Comparison of ENCODE assay signal across 1 cellular context in the genomic region with DNA sequence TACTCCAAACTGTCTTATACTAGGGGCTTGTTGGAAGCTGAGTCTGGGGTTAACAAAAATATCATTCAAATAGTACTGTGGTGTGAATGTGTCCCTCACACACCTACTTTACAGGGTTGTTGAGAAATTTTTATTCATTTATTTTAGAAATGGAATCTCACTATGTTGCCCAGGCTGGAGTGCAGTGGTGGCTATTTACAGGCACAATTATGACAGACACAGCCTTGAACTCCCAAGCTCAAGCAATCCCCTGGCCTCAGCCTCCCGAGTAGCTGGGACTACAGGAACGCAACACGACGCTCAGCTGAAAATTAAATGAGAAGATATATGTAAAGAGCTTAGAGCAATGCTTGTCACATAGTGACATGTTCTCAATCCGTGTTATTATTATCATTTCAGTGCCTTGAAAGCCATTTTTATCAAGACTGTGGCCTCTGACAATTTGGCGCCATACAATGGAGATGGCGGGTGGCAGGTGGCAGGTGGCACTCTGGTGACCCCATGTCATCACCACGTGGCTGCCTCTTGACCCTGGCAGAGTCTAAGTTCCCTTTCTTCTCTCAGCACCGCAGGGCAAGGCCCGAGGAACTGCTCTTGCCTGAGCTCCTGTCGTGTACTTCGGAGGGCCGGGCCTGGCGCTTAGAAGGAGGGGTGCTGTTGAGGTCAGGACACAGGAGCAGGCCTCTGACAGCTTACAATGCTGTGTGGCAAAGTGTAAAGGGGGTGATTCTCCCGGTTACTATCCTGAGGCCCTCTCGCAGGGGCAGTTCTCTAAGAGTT.
TF ChIP-seq lines count a peak whose summit lies in the region.

No MANE protein-coding gene starts in this region.

TF ChIP-seq in IMR-90, 13 proteins besides CTCF, POLR2A, EP300 and RAD21:
- TF ChIP-seq BHLHE40 (IDR thresholded peaks at IDR 0.05; ENCODE audit: low read depth, low read length) (no peak), FOS (IDR thresholded peaks at IDR 0.05; ENCODE audit: low read depth, low read length) (no peak), MAFK (IDR thresholded peaks at IDR 0.05; ENCODE audit: low read depth, low read length) (no peak), RCOR1 (IDR thresholded peaks at IDR 0.05; ENCODE audit: insufficient replicate concordance, low read length) (no peak), CHD1 (IDR thresholded peaks at IDR 0.05; ENCODE audit: low read depth, low read length) (no peak), NFE2L2 (IDR thresholded peaks at IDR 0.05; ENCODE audit: low read depth, low read length) (no peak), MAZ (IDR thresholded peaks at IDR 0.05; ENCODE audit: borderline replicate concordance, low read depth, low read length) (no peak), MXI1 (IDR thresholded peaks at IDR 0.05; ENCODE audit: borderline replicate concordance, low read depth, low read length) (no peak), RFX5 (IDR thresholded peaks at IDR 0.05; ENCODE audit: low read depth, low read length) (no peak), SMC3 (IDR thresholded peaks at IDR 0.05; ENCODE audit: low read depth, low read length) (no peak), CEBPB (IDR thresholded peaks at IDR 0.05; ENCODE audit: low read depth, low read length) (no peak)
- TF ChIP-seq, protein P1, sequence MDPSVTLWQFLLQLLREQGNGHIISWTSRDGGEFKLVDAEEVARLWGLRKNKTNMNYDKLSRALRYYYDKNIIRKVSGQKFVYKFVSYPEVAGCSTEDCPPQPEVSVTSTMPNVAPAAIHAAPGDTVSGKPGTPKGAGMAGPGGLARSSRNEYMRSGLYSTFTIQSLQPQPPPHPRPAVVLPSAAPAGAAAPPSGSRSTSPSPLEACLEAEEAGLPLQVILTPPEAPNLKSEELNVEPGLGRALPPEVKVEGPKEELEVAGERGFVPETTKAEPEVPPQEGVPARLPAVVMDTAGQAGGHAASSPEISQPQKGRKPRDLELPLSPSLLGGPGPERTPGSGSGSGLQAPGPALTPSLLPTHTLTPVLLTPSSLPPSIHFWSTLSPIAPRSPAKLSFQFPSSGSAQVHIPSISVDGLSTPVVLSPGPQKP (IDR thresholded peaks at IDR 0.05; ENCODE audit: borderline replicate concordance, low read depth, low read length) = no peak
- TF ChIP-seq, protein P2, sequence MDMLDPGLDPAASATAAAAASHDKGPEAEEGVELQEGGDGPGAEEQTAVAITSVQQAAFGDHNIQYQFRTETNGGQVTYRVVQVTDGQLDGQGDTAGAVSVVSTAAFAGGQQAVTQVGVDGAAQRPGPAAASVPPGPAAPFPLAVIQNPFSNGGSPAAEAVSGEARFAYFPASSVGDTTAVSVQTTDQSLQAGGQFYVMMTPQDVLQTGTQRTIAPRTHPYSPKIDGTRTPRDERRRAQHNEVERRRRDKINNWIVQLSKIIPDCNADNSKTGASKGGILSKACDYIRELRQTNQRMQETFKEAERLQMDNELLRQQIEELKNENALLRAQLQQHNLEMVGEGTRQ (IDR thresholded peaks at IDR 0.05; ENCODE audit: low read depth, low read length) = no peak
